Comparison of ENCODE assay signal across 8 cellular contexts in the genomic region with DNA sequence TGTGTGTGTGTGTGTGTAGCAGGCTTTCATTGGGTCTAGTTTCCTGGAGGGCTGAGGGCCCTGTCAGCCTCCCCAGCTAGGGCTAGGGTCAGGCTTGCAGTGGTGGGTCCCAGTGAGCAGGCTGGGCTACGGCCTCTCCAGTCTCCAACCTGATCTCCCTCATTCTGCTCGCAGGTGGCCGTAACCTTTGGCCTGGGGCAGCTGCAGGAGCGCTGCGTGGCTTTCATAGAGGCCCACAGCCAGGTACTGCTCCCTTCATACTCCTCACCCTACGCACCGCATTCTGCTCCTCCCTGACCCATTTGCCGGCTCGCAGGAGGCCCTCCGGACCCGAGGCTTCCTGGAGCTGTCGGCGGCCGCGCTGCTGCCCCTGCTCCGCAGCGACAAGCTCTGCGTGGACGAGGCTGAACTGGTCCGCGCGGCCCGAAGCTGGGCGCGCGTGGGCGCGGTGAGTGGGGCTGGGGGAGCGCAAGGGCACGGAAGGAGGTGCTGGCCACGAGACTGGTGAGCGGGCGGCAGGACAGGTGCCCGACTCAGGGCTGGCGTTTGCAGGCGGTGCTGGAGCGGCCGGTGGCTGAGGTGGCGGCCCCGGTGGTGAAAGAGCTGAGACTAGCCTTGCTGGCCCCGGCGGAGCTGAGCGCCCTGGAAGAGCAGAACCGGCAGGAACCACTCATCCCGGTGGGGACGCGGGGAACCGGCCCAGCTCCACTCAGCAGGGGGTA. TPM values are rescaled to one million over a fixed set of nuclear protein-coding genes. Genes with fewer than 3 reads are reported as not detected.
DNase-seq lines count a peak whose midpoint lies in the region; ATAC-seq and TF ChIP-seq lines count a peak whose summit lies in the region.

No MANE protein-coding gene starts in this region.

- peaks cover 40% of the 10 kb centered on the region for H3K36me3 Mint-ChIP-seq in activated CD8-positive, alpha-beta T cell treated with anti-CD3 and anti-CD28 coated beads, Interleukin-2, amount 10 ng/mL, durations not matched to agents 7 days and 5 days (ENCODE audit: low read depth)

- no peaks in the 10 kb centered on the region for H3K27me3 ChIP-seq in left ventricle myocardium inferior (ENCODE audit: low read depth)
- H3K27me3 ChIP-seq in WERI-Rb-1 (ENCODE audit: insufficient read depth, low read depth, severe bottlenecking) = no peaks in the 10 kb centered on the region

- no peak for DNase-seq in activated CD8-positive, alpha-beta T cell treated with anti-CD3 and anti-CD28 coated beads, Interleukin-2, amount 10 ng/mL, durations not matched to agents 7 days and 5 days
- DNase-seq in left ventricle myocardium inferior = peak; percentile 34
- peak; percentile 69 for DNase-seq in sciatic nerve (ENCODE audit: low spot score)
- no peak for DNase-seq in SHP77 treated with DMSO at 0.1 percent for 48 hours (lab: John Stamatoyannopoulos, UW)
- no peak for DNase-seq in SIG-M5 treated with dmso at 0.1 percent for 504 hours (lab: John Stamatoyannopoulos, UW; ENCODE audit: unreplicated experiment)
- DNase-seq in WERI-Rb-1 = no peak

- peaks cover 70% of the 10 kb centered on the region for H3K4me1 Mint-ChIP-seq in activated CD8-positive, alpha-beta T cell treated with anti-CD3 and anti-CD28 coated beads, Interleukin-2, amount 10 ng/mL, durations not matched to agents 7 days and 5 days (ENCODE audit: low read depth)

- no peaks in the 10 kb centered on the region for H3K27me3 Mint-ChIP-seq in activated CD8-positive, alpha-beta T cell treated with anti-CD3 and anti-CD28 coated beads, Interleukin-2, amount 10 ng/mL, durations not matched to agents 7 days and 5 days (ENCODE audit: low read depth)

- H3K36me3 ChIP-seq in ES-I3 (ENCODE audit: insufficient read depth, low read length) (0 out of 2 replicates have a peak, but pooled peaks cover 3% of the 10 kb centered on the region), left ventricle myocardium inferior (no peaks in the 10 kb centered on the region), WERI-Rb-1 (peaks cover 3% of the 10 kb centered on the region; the same call in 1 of the 2 replicates)

- peak overlapping the region; percentile 100 for H3K27ac Mint-ChIP-seq in activated CD8-positive, alpha-beta T cell treated with anti-CD3 and anti-CD28 coated beads, Interleukin-2, amount 10 ng/mL, durations not matched to agents 7 days and 5 days

- CTCF ChIA-PET in activated CD8-positive, alpha-beta T cell treated with anti-CD3 and anti-CD28 coated beads, Interleukin-2, amount 10 ng/mL, durations not matched to agents 7 days and 5 days (lab: Charles Lee) = interaction anchor here (1.3 to 4.0 kb wide), 5 partner anchors 8 to 68 kb away, joined by 3 to 34 read pairs (median 6); partner anchors contain the start of gene PLK3

- no peak for ATAC-seq in activated CD8-positive, alpha-beta T cell treated with anti-CD3 and anti-CD28 coated beads, Interleukin-2, amount 10 ng/mL, durations not matched to agents 7 days and 5 days
- no peak for ATAC-seq in sciatic nerve
- ATAC-seq in GM19397 (IDR thresholded peaks at IDR 0.05; ENCODE audit: unreplicated experiment) = no peak

- H3K4me3 ChIP-seq in left ventricle myocardium inferior (peak overlapping the region; percentile 72), WERI-Rb-1 (ENCODE audit: low read depth, low read length) (no peak overlapping the region)

- TF ChIP-seq CTCF in left ventricle myocardium inferior (IDR thresholded peaks at IDR 0.05; ENCODE audit: borderline replicate concordance) = no peak
- TF ChIP-seq CTCF in WERI-Rb-1 (IDR thresholded peaks at IDR 0.05; ENCODE audit: low read depth, low read length) = no peak

- no peaks in the 10 kb centered on the region for H3K9me3 Mint-ChIP-seq in activated CD8-positive, alpha-beta T cell treated with anti-CD3 and anti-CD28 coated beads, Interleukin-2, amount 10 ng/mL, durations not matched to agents 7 days and 5 days (ENCODE audit: insufficient read depth)

- H3K4me3 Mint-ChIP-seq in activated CD8-positive, alpha-beta T cell treated with anti-CD3 and anti-CD28 coated beads, Interleukin-2, amount 10 ng/mL, durations not matched to agents 7 days and 5 days = peak overlapping the region; percentile 84

- H3K9ac ChIP-seq in ES-I3 (ENCODE audit: low read depth, low read length) = peak overlapping the region; percentile 38; the same call in 1 of the 2 replicates

- H3K4me1 ChIP-seq in ES-I3 (ENCODE audit: insufficient read depth, low read length) (peaks cover 29% of the 10 kb centered on the region), left ventricle myocardium inferior (peaks cover 65% of the 10 kb centered on the region)

- intact Hi-C loops in left ventricle myocardium inferior (cut with micrococcal nuclease) = no loop called here
- intact Hi-C loops in sciatic nerve (cut with DNase I) = no loop called here

- H3K27ac ChIP-seq in left ventricle myocardium inferior (replicated peaks) = peak overlapping the region; percentile 92
- H3K27ac ChIP-seq in WERI-Rb-1 = no peak overlapping the region

- no peaks in the 10 kb centered on the region for H3K9me3 ChIP-seq in ES-I3 (ENCODE audit: control insufficient read depth, insufficient read depth, low read length)
- no peaks in the 10 kb centered on the region for H3K9me3 ChIP-seq in left ventricle myocardium inferior (replicated peaks)
- no peaks in the 10 kb centered on the region for H3K9me3 ChIP-seq in WERI-Rb-1 (ENCODE audit: severe bottlenecking)

- POLR2A ChIA-PET in activated CD8-positive, alpha-beta T cell treated with anti-CD3 and anti-CD28 coated beads, Interleukin-2, amount 10 ng/mL, durations not matched to agents 7 days and 5 days (lab: Charles Lee) = interaction anchor here (0.6 to 16.7 kb wide), 14 partner anchors 7 to 490 kb away, joined by 3 to 713 read pairs (median 8); partner anchors contain the start of genes PLK3, RNU5D-1 and RPS8

RNA-seq across cellular contexts. Expression of gene BTBD19, which starts 4.7 kb away (rescaled TPM):
- 1 to 10 TPM; 4.5 to 8.8 TPM for total RNA-seq in activated CD8-positive, alpha-beta T cell treated with anti-CD3 and anti-CD28 coated beads, Interleukin-2, amount 10 ng/mL, durations not matched to agents 7 days and 5 days
- total RNA-seq in left ventricle myocardium inferior = 3.5 TPM
- total RNA-seq in sciatic nerve = 35.0 TPM

RNA-seq across cellular contexts. Expression of gene DYNLT4, which starts 5.8 kb away (rescaled TPM):
- total RNA-seq in activated CD8-positive, alpha-beta T cell treated with anti-CD3 and anti-CD28 coated beads, Interleukin-2, amount 10 ng/mL, durations not matched to agents 7 days and 5 days = 1 to 10 TPM; 1.8 to 2.3 TPM
- total RNA-seq in left ventricle myocardium inferior (1.9 TPM), sciatic nerve (0.49 TPM)

RNA-seq across cellular contexts. Expression of gene PLK3, which starts 12.8 kb away (rescaled TPM):
- 10 to 100 TPM; 64.8 to 68.0 TPM for total RNA-seq in activated CD8-positive, alpha-beta T cell treated with anti-CD3 and anti-CD28 coated beads, Interleukin-2, amount 10 ng/mL, durations not matched to agents 7 days and 5 days
- total RNA-seq in left ventricle myocardium inferior (5.4 TPM), sciatic nerve (26.1 TPM)

RNA-seq across cellular contexts. Expression of gene BEST4, which starts 25.0 kb away (rescaled TPM):
- total RNA-seq in activated CD8-positive, alpha-beta T cell treated with anti-CD3 and anti-CD28 coated beads, Interleukin-2, amount 10 ng/mL, durations not matched to agents 7 days and 5 days = under 1 TPM; 0.26 to 0.42 TPM
- total RNA-seq in left ventricle myocardium inferior (0.11 TPM), sciatic nerve (0.36 TPM)

RNA-seq across cellular contexts. Expression of gene PTCH2, which starts 30.1 kb away (rescaled TPM):
- 1 to 10 TPM; 1.3 to 1.4 TPM for total RNA-seq in activated CD8-positive, alpha-beta T cell treated with anti-CD3 and anti-CD28 coated beads, Interleukin-2, amount 10 ng/mL, durations not matched to agents 7 days and 5 days
- total RNA-seq in left ventricle myocardium inferior = 0.25 TPM
- 31.2 TPM for total RNA-seq in sciatic nerve

Comparison
In these comparisons a context has a peak if more than half of its experiments do, and no peak if none do; other contexts are left out.
1. DNase-seq: peak in left ventricle myocardium inferior (single experiment) and sciatic nerve (single experiment); none in activated CD8-positive, alpha-beta T cell treated with anti-CD3 and anti-CD28 coated beads, Interleukin-2, amount 10 ng/mL, durations not matched to agents 7 days and 5 days (single experiment), SHP77 treated with DMSO at 0.1 percent for 48 hours (single experiment), SIG-M5 treated with dmso at 0.1 percent for 504 hours (single experiment) and WERI-Rb-1 (single experiment).